In genomic region chr3:18436213-18436612, GRCh38 we compare ENCODE assay signal across 18 cellular contexts. TPM values are rescaled to one million over a fixed set of nuclear protein-coding genes. Genes with fewer than 3 reads are reported as not detected.
A peak's percentile ranks its signal among the peaks of the same experiment; 100 is the strongest.
DNase-seq lines count a peak whose midpoint lies in the region; ATAC-seq lines count a peak whose summit lies in the region.
"Had no signal": no experiment of that assay in that cellular context is flagged by ENCODE, and none has a peak within 500 bp of the region (broad histone marks: within the 10 kb centered on the region; RNA-seq: fewer than 3 reads in every experiment).

No MANE protein-coding gene starts in this region.

- H3K27me3 Mint-ChIP-seq in activated naive CD4-positive, alpha-beta T cell treated with anti-CD3 and anti-CD28 coated beads, Interleukin-2, amount 50 U/mL, for 24 hours = no peaks in the 10 kb centered on the region
- no peaks in the 10 kb centered on the region for H3K27me3 Mint-ChIP-seq in activated naive CD8-positive, alpha-beta T cell

- intact Hi-C loops in Right ventricle myocardium superior (cut with DNase I) = no loop called here

- DNase-seq in activated naive CD4-positive, alpha-beta T cell (lab: John Stamatoyannopoulos, UW) = no peak
- DNase-seq in NCI-H2029 treated with DMSO at 0.1 percent for 48 hours (lab: John Stamatoyannopoulos, UW) (peak; percentile 80), Right ventricle myocardium superior (no peak)
- DNase-seq: adrenal gland, hypothalamus, kidney, mammary epithelial cell, MV-4-11, NCI-H2081, NCI-H510A treated with DMSO at 0.1 percent for 48 hours, ovary, trophoblast cell had no signal

- H3K36me3 Mint-ChIP-seq in activated naive CD4-positive, alpha-beta T cell treated with anti-CD3 and anti-CD28 coated beads, Interleukin-2, amount 50 U/mL, for 24 hours = peaks cover 2% of the 10 kb centered on the region
- H3K36me3 Mint-ChIP-seq in activated naive CD8-positive, alpha-beta T cell = peaks cover 16% of the 10 kb centered on the region
- H3K36me3 Mint-ChIP-seq: stimulated activated memory B cell treated with anti-CD40 and anti-IgM and Interleukin-4, amounts not matched to agents 10 μg/mL and 1 μg/mL and 100 μg/mL, for 72 hours had no signal

- peak overlapping the region; percentile 99 for H3K27ac Mint-ChIP-seq in activated naive CD4-positive, alpha-beta T cell treated with anti-CD3 and anti-CD28 coated beads, Interleukin-2, amount 50 U/mL, for 24 hours
- peak overlapping the region; percentile 94 for H3K27ac Mint-ChIP-seq in activated naive CD8-positive, alpha-beta T cell
- H3K27ac Mint-ChIP-seq: stimulated activated memory B cell treated with anti-CD40 and anti-IgM and Interleukin-4, amounts not matched to agents 10 μg/mL and 1 μg/mL and 100 μg/mL, for 72 hours had no signal

- no peaks in the 10 kb centered on the region for H3K9me3 Mint-ChIP-seq in activated naive CD4-positive, alpha-beta T cell treated with anti-CD3 and anti-CD28 coated beads, Interleukin-2, amount 50 U/mL, for 24 hours
- no peaks in the 10 kb centered on the region for H3K9me3 Mint-ChIP-seq in activated naive CD8-positive, alpha-beta T cell (ENCODE audit: low read depth)
- H3K9me3 Mint-ChIP-seq: stimulated activated memory B cell treated with anti-CD40 and anti-IgM and Interleukin-4, amounts not matched to agents 10 μg/mL and 1 μg/mL and 100 μg/mL, for 72 hours had no signal

- H3K4me3 Mint-ChIP-seq in activated naive CD4-positive, alpha-beta T cell treated with anti-CD3 and anti-CD28 coated beads, Interleukin-2, amount 50 U/mL, for 24 hours = peak overlapping the region; percentile 85
- H3K4me3 Mint-ChIP-seq in activated naive CD8-positive, alpha-beta T cell = peak overlapping the region; percentile 87
- H3K4me3 Mint-ChIP-seq: stimulated activated memory B cell treated with anti-CD40 and anti-IgM and Interleukin-4, amounts not matched to agents 10 μg/mL and 1 μg/mL and 100 μg/mL, for 72 hours had no signal

- ATAC-seq in Right ventricle myocardium superior (ENCODE audit: poor library complexity) (no peak), HG03025 (IDR thresholded peaks at IDR 0.05; ENCODE audit: low FRiP score, unreplicated experiment) (no peak), GM19035 (IDR thresholded peaks at IDR 0.05; ENCODE audit: unreplicated experiment) (no peak)
- ATAC-seq: sciatic nerve; stimulated activated memory B cell treated with anti-CD40 and anti-IgM and Interleukin-4, amounts not matched to agents 10 μg/mL and 1 μg/mL and 100 μg/mL, for 72 hours had no signal

- peaks cover 73% of the 10 kb centered on the region for H3K4me1 Mint-ChIP-seq in activated naive CD4-positive, alpha-beta T cell treated with anti-CD3 and anti-CD28 coated beads, Interleukin-2, amount 50 U/mL, for 24 hours
- peaks cover 79% of the 10 kb centered on the region for H3K4me1 Mint-ChIP-seq in activated naive CD8-positive, alpha-beta T cell (ENCODE audit: low read depth)

RNA-seq across cellular contexts. Expression of gene SATB1, which starts 11.1 kb away (rescaled TPM):
- total RNA-seq in Right ventricle myocardium superior = 41.7 TPM
